12 cellular contexts compared by ENCODE assay signal in genomic region chr19:18306209-18306902, GRCh38. TPM values are rescaled to one million over a fixed set of nuclear protein-coding genes. Genes with fewer than 3 reads are reported as not detected.
DNase-seq lines count a peak whose midpoint lies in the region; ATAC-seq and TF ChIP-seq lines count a peak whose summit lies in the region.
"Had no signal": no experiment of that assay in that cellular context is flagged by ENCODE, and none has a peak within 500 bp of the region (broad histone marks: within the 10 kb centered on the region; RNA-seq: fewer than 3 reads in every experiment).

No MANE protein-coding gene starts in this region.

- DNase-seq in activated T-cell treated with anti-CD3 and anti-CD28 coated beads, Interleukin-2, amount 50 U/mL, for 24 hours, result no peak
- DNase-seq in activated T-cell treated with anti-CD3 and anti-CD28 coated beads, Interleukin-2, amount 50 U/mL, for 1 hour, result no peak
- DNase-seq in activated T-cell treated with anti-CD3 and anti-CD28 coated beads, Interleukin-2, amount 50 U/mL, for 72 hours, result no peak
- DNase-seq in thyroid gland (no peak), SJCRH30 (no peak)
- DNase-seq: activated CD4-positive, alpha-beta T cell treated with anti-CD3 and anti-CD28 coated beads for 48 hours; kidney; NCI-H748 treated with DMSO at 0.1 percent for 48 hours had no signal

- H3K27me3 Mint-ChIP-seq in activated T-cell treated with anti-CD3 and anti-CD28 coated beads, Interleukin-2, amount 50 U/mL, for 24 hours, result no peaks in the 10 kb centered on the region
- H3K27me3 Mint-ChIP-seq in activated T-cell treated with anti-CD3 and anti-CD28 coated beads, Interleukin-2, amount 50 U/mL, for 72 hours (ENCODE audit: low read depth), result no peaks in the 10 kb centered on the region

- H3K27ac Mint-ChIP-seq in activated T-cell treated with anti-CD3 and anti-CD28 coated beads, Interleukin-2, amount 50 U/mL, for 24 hours, result peak overlapping the region; percentile 100
- H3K27ac Mint-ChIP-seq in activated T-cell treated with anti-CD3 and anti-CD28 coated beads, Interleukin-2, amount 50 U/mL, for 72 hours, result peak overlapping the region; percentile 72

- 77 to 88% methylated on average over 19 to 24 of the region's 26 CpGs for WGBS in thyroid gland, 2 donors

- H3K27ac ChIP-seq in layer of hippocampus (ENCODE audit: low read depth, low read length) (peak overlapping the region; percentile 99), thyroid gland (peak overlapping the region in 2 of 3 donors; percentile 65 to 96), SJCRH30 (no peak overlapping the region)

- no peaks in the 10 kb centered on the region for H3K9me3 ChIP-seq in thyroid gland
- H3K9me3 ChIP-seq in SJCRH30 (replicated peaks), result no peaks in the 10 kb centered on the region

- peak overlapping the region; percentile 86 for H3K4me3 Mint-ChIP-seq in activated T-cell treated with anti-CD3 and anti-CD28 coated beads, Interleukin-2, amount 50 U/mL, for 24 hours
- H3K4me3 Mint-ChIP-seq in activated T-cell treated with anti-CD3 and anti-CD28 coated beads, Interleukin-2, amount 50 U/mL, for 72 hours, result peak overlapping the region; percentile 82 to 99

- peaks cover 0 to 10% of the 10 kb centered on the region in 2 donors for H3K36me3 ChIP-seq in thyroid gland
- H3K36me3 ChIP-seq in SJCRH30, result peaks cover 9% of the 10 kb centered on the region; the same call in 1 of the 2 replicates

- H3K4me3 ChIP-seq in thyroid gland (replicated peaks in 1 of 3) (no peak overlapping the region), SJCRH30 (no peak overlapping the region)

- H3K4me1 ChIP-seq in thyroid gland, result peaks cover 33 to 63% of the 10 kb centered on the region in 2 donors
- peaks cover 17% of the 10 kb centered on the region for H3K4me1 ChIP-seq in SJCRH30

- no peaks in the 10 kb centered on the region for H3K9me3 Mint-ChIP-seq in activated T-cell treated with anti-CD3 and anti-CD28 coated beads, Interleukin-2, amount 50 U/mL, for 24 hours
- no peaks in the 10 kb centered on the region for H3K9me3 Mint-ChIP-seq in activated T-cell treated with anti-CD3 and anti-CD28 coated beads, Interleukin-2, amount 50 U/mL, for 72 hours

- peaks cover 57% of the 10 kb centered on the region for H3K4me1 Mint-ChIP-seq in activated T-cell treated with anti-CD3 and anti-CD28 coated beads, Interleukin-2, amount 50 U/mL, for 24 hours (ENCODE audit: low read depth)
- peaks cover 44% of the 10 kb centered on the region for H3K4me1 Mint-ChIP-seq in activated T-cell treated with anti-CD3 and anti-CD28 coated beads, Interleukin-2, amount 50 U/mL, for 72 hours (ENCODE audit: low read depth)

- no peak for TF ChIP-seq POLR2A in thyroid gland (IDR thresholded peaks at IDR 0.05)

- ATAC-seq in activated T-cell treated with anti-CD3 and anti-CD28 coated beads, Interleukin-2, amount 50 U/mL, for 72 hours (replicated peaks in 1 of 2), result no peak
- ATAC-seq in activated CD4-positive, CD25-positive, alpha-beta regulatory T cell treated with anti-CD3 and anti-CD28 coated beads, Interleukin-2, amount 50 U/mL, for 24 hours, result no peak
- no peak for ATAC-seq in GM21381 (IDR thresholded peaks at IDR 0.05; ENCODE audit: unreplicated experiment)

- H3K27me3 ChIP-seq in layer of hippocampus (ENCODE audit: control insufficient read depth, insufficient read depth, low read length) (no peaks in the 10 kb centered on the region), thyroid gland (no peaks in the 10 kb centered on the region), SJCRH30 (no peaks in the 10 kb centered on the region)

- intact Hi-C loops in thyroid gland (cut with DNase I), result no loop called here

- H3K36me3 Mint-ChIP-seq in activated T-cell treated with anti-CD3 and anti-CD28 coated beads, Interleukin-2, amount 50 U/mL, for 24 hours (ENCODE audit: low read depth), result peaks cover 70% of the 10 kb centered on the region
- peaks cover 2 to 17% of the 10 kb centered on the region in 2 donors for H3K36me3 Mint-ChIP-seq in activated T-cell treated with anti-CD3 and anti-CD28 coated beads, Interleukin-2, amount 50 U/mL, for 72 hours (ENCODE audit: insufficient read depth in 2 of 2)

- TF ChIP-seq CTCF in thyroid gland (IDR thresholded peaks at IDR 0.05), result no peak

RNA-seq across cellular contexts. Expression of gene LSM4, which starts 16.5 kb away (rescaled TPM):
- 100 to 1,000 TPM; 178 to 250 TPM for total RNA-seq in activated T-cell treated with anti-CD3 and anti-CD28 coated beads, Interleukin-2, amount 50 U/mL, for 72 hours
- total RNA-seq in thyroid gland, result 100 to 1,000 TPM in 2 of 4 donors, 10 to 100 TPM in 2; 55.2 to 203 (median 140) TPM
- total RNA-seq in SJCRH30 (2014; rRNA removed; shearing (Covaris generic)), result 378 and 427 TPM in 2 replicates

RNA-seq across cellular contexts. Expression of gene JUND, which starts 24.9 kb away (rescaled TPM):
- 100 to 1,000 TPM; 197 to 235 TPM for total RNA-seq in activated T-cell treated with anti-CD3 and anti-CD28 coated beads, Interleukin-2, amount 50 U/mL, for 72 hours
- 100 to 1,000 TPM; 193 to 394 (median 316) TPM for total RNA-seq in thyroid gland
- 70.1 and 94.9 TPM in 2 replicates for total RNA-seq in SJCRH30 (2014; rRNA removed; shearing (Covaris generic))

RNA-seq across cellular contexts. Expression of gene IQCN, which starts 32.1 kb away (rescaled TPM):
- 1 to 10 TPM; 2.2 to 2.8 TPM for total RNA-seq in activated T-cell treated with anti-CD3 and anti-CD28 coated beads, Interleukin-2, amount 50 U/mL, for 72 hours
- total RNA-seq in thyroid gland, result 10 to 100 TPM in 1 of 4 donors, 1 to 10 TPM in 3; 5.7 to 17.0 (median 8.9) TPM
- 0.03 and 0.06 TPM in 2 replicates for total RNA-seq in SJCRH30 (2014; rRNA removed; shearing (Covaris generic))
- total RNA-seq: HT1080 had no signal

RNA-seq across cellular contexts. Expression of gene PGPEP1, which starts 34.0 kb away (rescaled TPM):
- 10 to 100 TPM; 55.5 to 58.0 TPM for total RNA-seq in activated T-cell treated with anti-CD3 and anti-CD28 coated beads, Interleukin-2, amount 50 U/mL, for 72 hours
- total RNA-seq in thyroid gland, result 10 to 100 TPM; 23.5 to 44.0 (median 27.9) TPM
- total RNA-seq in SJCRH30 (2014; rRNA removed; shearing (Covaris generic)), result 8.7 and 11.7 TPM in 2 replicates
